Comparison of ENCODE assay signal across 8 cellular contexts in the genomic region with DNA sequence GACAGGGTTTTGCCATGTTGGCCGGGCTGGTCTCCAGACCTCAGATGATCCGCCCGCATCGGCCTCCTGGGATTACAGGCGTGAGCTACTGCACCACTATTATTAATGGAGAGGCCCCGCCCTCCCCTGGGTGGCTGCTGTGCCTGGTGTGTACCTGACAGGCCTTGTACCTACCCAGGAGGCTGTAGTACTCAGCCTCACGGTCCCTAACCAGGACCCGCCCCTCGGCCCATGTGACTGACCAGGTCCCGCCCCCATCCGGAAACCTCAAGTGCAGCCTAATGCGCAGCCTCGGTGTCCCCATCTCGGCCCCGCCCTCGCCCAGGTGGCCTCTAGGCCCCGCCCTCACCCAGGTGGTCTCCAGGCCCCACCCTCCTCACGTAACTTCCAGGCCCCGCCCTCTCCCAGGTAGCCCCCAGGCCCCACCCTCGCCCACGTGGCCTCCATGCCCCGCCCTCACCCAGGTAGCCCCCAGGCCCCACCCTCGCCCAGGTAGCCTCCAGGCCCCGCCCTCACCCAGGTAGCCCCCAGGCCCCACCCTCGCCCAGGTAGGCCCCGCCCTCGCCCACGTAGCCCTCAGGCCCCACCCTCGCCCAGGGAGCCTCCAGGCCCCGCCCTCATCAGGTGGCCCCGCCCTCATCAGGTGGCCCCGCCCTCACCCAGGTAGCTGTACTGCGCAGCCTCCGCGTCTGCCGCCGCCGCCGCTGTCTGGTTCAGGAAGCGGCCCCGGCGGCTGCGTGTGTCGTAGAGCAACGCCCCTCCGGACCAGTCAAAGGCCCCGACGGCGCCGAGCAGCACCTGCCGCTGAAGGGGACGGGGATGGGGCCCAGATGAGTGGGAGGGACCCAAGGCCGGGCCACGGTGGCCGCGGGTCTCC. TPM values are rescaled to one million over a fixed set of nuclear protein-coding genes. Genes with fewer than 3 reads are reported as not detected.
DNase-seq lines count a peak whose midpoint lies in the region; ATAC-seq and TF ChIP-seq lines count a peak whose summit lies in the region.

No MANE protein-coding gene starts in this region.

- DNase-seq in CD1c-positive myeloid dendritic cell (ENCODE audit: extremely low spot score) (peak; percentile 65), NCI-H1092 (lab: John Stamatoyannopoulos, UW) (peak; percentile 10), vagina (ENCODE audit: extremely low spot score in 2 of 2) (peak; percentile 90 to 98), H4 (ENCODE audit: low spot score) (no peak)
- peak; percentile 85 for DNase-seq in activated CD4-positive, alpha-beta T cell treated with anti-CD3 and anti-CD28 coated beads, Interleukin-2, amount 10 ng/mL, durations not matched to agents 24 days and 14 days

- TF ChIP-seq POLR2A in vagina (IDR thresholded peaks at IDR 0.05): no peak

- H3K4me3 Mint-ChIP-seq in activated CD4-positive, alpha-beta T cell treated with anti-CD3 and anti-CD28 coated beads, Interleukin-2, amount 10 ng/mL, durations not matched to agents 24 days and 14 days: no peak overlapping the region

- H3K4me2 ChIP-seq in neural cell (ENCODE audit: low read length): no peak overlapping the region

- no peak for ATAC-seq in HG03196 (IDR thresholded peaks at IDR 0.05; ENCODE audit: unreplicated experiment)

- H4K20me1 ChIP-seq in neural cell (ENCODE audit: insufficient read depth): no peaks in the 10 kb centered on the region

- H3K27me3 Mint-ChIP-seq in activated CD4-positive, alpha-beta T cell treated with anti-CD3 and anti-CD28 coated beads, Interleukin-2, amount 10 ng/mL, durations not matched to agents 24 days and 14 days: no peaks in the 10 kb centered on the region

- no peak for TF ChIP-seq EP300 in neural cell (conservative IDR thresholded peaks at IDR 0.05; ENCODE audit: poor library complexity, severe bottlenecking)

- no peaks in the 10 kb centered on the region for H3K9me2 ChIP-seq in neural cell (ENCODE audit: insufficient read depth, low read length)

- H3K27ac ChIP-seq in neural cell (ENCODE audit: low read length) (no peak overlapping the region), vagina (peak overlapping the region; percentile 63)

- TF ChIP-seq RAD21 in neural cell (conservative IDR thresholded peaks at IDR 0.05): no peak

- H3K27ac Mint-ChIP-seq in activated CD4-positive, alpha-beta T cell treated with anti-CD3 and anti-CD28 coated beads, Interleukin-2, amount 10 ng/mL, durations not matched to agents 24 days and 14 days: no peak overlapping the region

- H3K4me3 ChIP-seq in endocrine pancreas (ENCODE audit: control insufficient read depth, insufficient read depth, low read length) (no peak overlapping the region), neural cell (ENCODE audit: low read length) (peak overlapping the region; percentile 51), vagina (peak overlapping the region in 1 of 2 donors; percentile 43)

- no peaks in the 10 kb centered on the region for H3K27me3 ChIP-seq in endocrine pancreas (ENCODE audit: control insufficient read depth, insufficient read depth, low read length)
- no peaks in the 10 kb centered on the region for H3K27me3 ChIP-seq in neural cell (ENCODE audit: insufficient read depth, low read depth, low read length)
- H3K27me3 ChIP-seq in vagina: no peaks in the 10 kb centered on the region

- no peak overlapping the region for H2AFZ ChIP-seq in neural cell (ENCODE audit: low read depth, low read length)

- H3F3A ChIP-seq in neural cell (ENCODE audit: insufficient read depth, low read length, poor library complexity, severe bottlenecking): no peaks in the 10 kb centered on the region

- H3K9me3 ChIP-seq in endocrine pancreas (ENCODE audit: control insufficient read depth, low read length) (no peaks in the 10 kb centered on the region), neural cell (ENCODE audit: low read length) (no peaks in the 10 kb centered on the region), vagina (no peaks in the 10 kb centered on the region)

- H3K79me2 ChIP-seq in neural cell (replicated peaks; ENCODE audit: insufficient read depth, low read length): no peaks in the 10 kb centered on the region

- no peaks in the 10 kb centered on the region for H3K4me1 ChIP-seq in endocrine pancreas (ENCODE audit: control insufficient read depth, insufficient read depth, low read length)
- H3K4me1 ChIP-seq in vagina: peaks cover 11% of the 10 kb centered on the region

- no peaks in the 10 kb centered on the region for H3K36me3 ChIP-seq in endocrine pancreas (ENCODE audit: control insufficient read depth, insufficient read depth, low read length)
- no peaks in the 10 kb centered on the region for H3K36me3 ChIP-seq in neural cell (ENCODE audit: insufficient read depth, low read length)
- H3K36me3 ChIP-seq in vagina: no peaks in the 10 kb centered on the region

- peaks cover 24% of the 10 kb centered on the region for H3K4me1 Mint-ChIP-seq in activated CD4-positive, alpha-beta T cell treated with anti-CD3 and anti-CD28 coated beads, Interleukin-2, amount 10 ng/mL, durations not matched to agents 24 days and 14 days

- intact Hi-C loops in activated CD4-positive, alpha-beta T cell treated with anti-CD3 and anti-CD28 coated beads, Interleukin-2, amount 10 ng/mL, durations not matched to agents 24 days and 14 days (cut with micrococcal nuclease): no loop called here
- intact Hi-C loops in vagina (cut with DNase I): no loop called here

- TF ChIP-seq CTCF in neural cell (IDR thresholded peaks at IDR 0.05; ENCODE audit: poor library complexity, severe bottlenecking) (no peak), vagina (IDR thresholded peaks at IDR 0.05) (no peak)

- H3K36me3 Mint-ChIP-seq in activated CD4-positive, alpha-beta T cell treated with anti-CD3 and anti-CD28 coated beads, Interleukin-2, amount 10 ng/mL, durations not matched to agents 24 days and 14 days (ENCODE audit: low read depth): peaks cover 1% of the 10 kb centered on the region

- H3K9ac ChIP-seq in endocrine pancreas (ENCODE audit: control insufficient read depth, insufficient read depth, low read length): peak overlapping the region; percentile 75
- peak overlapping the region; percentile 23 for H3K9ac ChIP-seq in neural cell (ENCODE audit: low read length)

- peaks cover 5% of the 10 kb centered on the region for H3K9me3 Mint-ChIP-seq in activated CD4-positive, alpha-beta T cell treated with anti-CD3 and anti-CD28 coated beads, Interleukin-2, amount 10 ng/mL, durations not matched to agents 24 days and 14 days

TF ChIP-seq in neural cell, 6 proteins besides CTCF, POLR2A, EP300 and RAD21:
- TF ChIP-seq EZH2 (IDR thresholded peaks at IDR 0.05; ENCODE audit: borderline replicate concordance, insufficient read depth, low read length, poor library complexity, severe bottlenecking) (no peak), SMC3 (conservative IDR thresholded peaks at IDR 0.05; ENCODE audit: poor library complexity) (no peak), REST (IDR thresholded peaks at IDR 0.05; ENCODE audit: borderline replicate concordance) (no peak), MXI1 (conservative IDR thresholded peaks at IDR 0.05; ENCODE audit: poor library complexity, severe bottlenecking) (no peak), TAF1 (IDR thresholded peaks at IDR 0.05; ENCODE audit: low read depth) (no peak), POLR2AphosphoS5 (IDR thresholded peaks at IDR 0.05) (no peak)

RNA-seq across cellular contexts. Expression of gene HASPIN, which starts 31.0 kb away (rescaled TPM):
- total RNA-seq in activated CD4-positive, alpha-beta T cell treated with anti-CD3 and anti-CD28 coated beads, Interleukin-2, amount 10 ng/mL, durations not matched to agents 24 days and 14 days: 25.1 and 25.3 TPM in 2 replicates
- polyA plus RNA-seq in neural cell: 0.22 and 0.32 TPM in 2 replicates
- polyA minus RNA-seq in neural cell: 0.46 and 0.49 TPM in 2 replicates
- 0.74 TPM for total RNA-seq in vagina
- total RNA-seq in H4 (2014; rRNA removed; shearing (Covaris generic)): 8.5 and 9.4 TPM in 2 replicates

RNA-seq across cellular contexts. Expression of gene ITGAE, which starts 46.3 kb away (rescaled TPM):
- 31.1 and 33.9 TPM in 2 replicates for total RNA-seq in activated CD4-positive, alpha-beta T cell treated with anti-CD3 and anti-CD28 coated beads, Interleukin-2, amount 10 ng/mL, durations not matched to agents 24 days and 14 days
- polyA plus RNA-seq in neural cell: 143 and 169 TPM in 2 replicates
- polyA minus RNA-seq in neural cell: 22.2 and 24.4 TPM in 2 replicates
- total RNA-seq in vagina: 30.9 TPM
- 37.6 and 43.0 TPM in 2 replicates for total RNA-seq in H4 (2014; rRNA removed; shearing (Covaris generic))

RNA-seq across cellular contexts. Expression of gene P2RX5, which starts 58.7 kb away (rescaled TPM):
- total RNA-seq in activated CD4-positive, alpha-beta T cell treated with anti-CD3 and anti-CD28 coated beads, Interleukin-2, amount 10 ng/mL, durations not matched to agents 24 days and 14 days: 92.3 and 92.8 TPM in 2 replicates
- polyA plus RNA-seq in neural cell: 7.0 and 9.0 TPM in 2 replicates
- polyA minus RNA-seq in neural cell: 1.9 and 2.8 TPM in 2 replicates
- 1.7 TPM for total RNA-seq in vagina
- total RNA-seq in H4 (2014; rRNA removed; shearing (Covaris generic)): not detected in 2 replicates

Comparison
In these comparisons a context has a peak if more than half of its experiments do, and no peak if none do; other contexts are left out.
1. RNA of gene P2RX5, which starts 58.7 kb away (total RNA-seq): 92.3 to 92.8 TPM in activated CD4-positive, alpha-beta T cell treated with anti-CD3 and anti-CD28 coated beads, Interleukin-2, amount 10 ng/mL, durations not matched to agents 24 days and 14 days; 1.7 TPM in vagina (single experiment) and not detected in H4; every median in the first group is over 10 times any median in the second.